ENCODE assay signal across 18 cellular contexts in the genomic region with DNA sequence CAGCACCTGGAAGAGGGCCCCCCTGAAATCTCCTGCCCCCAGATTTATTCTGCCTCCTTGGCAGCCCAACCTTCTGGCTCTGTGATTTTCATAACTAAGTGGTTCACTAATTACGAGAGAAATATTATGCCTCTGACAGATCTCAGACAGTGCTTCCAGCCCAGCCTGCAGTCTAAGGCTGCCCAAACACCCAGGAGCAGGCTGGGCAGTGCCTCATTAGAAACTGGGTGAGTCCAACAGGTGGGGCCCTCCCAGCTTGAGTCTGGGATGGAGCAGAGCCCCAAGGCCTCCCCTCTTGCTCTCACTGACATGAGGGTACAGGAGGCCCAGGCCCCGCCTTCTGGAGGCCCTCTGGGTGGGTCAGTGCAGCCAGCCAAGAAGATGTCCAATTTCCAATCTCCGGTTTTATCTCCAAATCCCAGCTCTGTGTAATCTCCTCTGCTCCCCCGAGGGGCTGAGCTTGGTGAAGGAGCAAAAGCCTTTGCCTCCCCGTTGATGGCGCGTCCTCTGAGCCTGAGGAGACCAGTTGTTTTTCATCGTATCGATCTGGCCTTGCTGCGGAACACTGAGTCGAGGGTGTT. TPM values are rescaled to one million over a fixed set of nuclear protein-coding genes. Genes with fewer than 3 reads are reported as not detected.
DNase-seq lines count a peak whose midpoint lies in the region; ATAC-seq, FAIRE-seq and TF ChIP-seq lines count a peak whose summit lies in the region.
"Had no signal": no experiment of that assay in that cellular context is flagged by ENCODE, and none has a peak within 500 bp of the region (broad histone marks: within the 10 kb centered on the region; RNA-seq: fewer than 3 reads in every experiment).

No MANE protein-coding gene starts in this region.

- H3K36me3 ChIP-seq in mesendoderm (ENCODE audit: control insufficient read depth, insufficient read depth, low read length), result no peaks in the 10 kb centered on the region

- H3K27me3 ChIP-seq in mesendoderm (ENCODE audit: insufficient read depth, low read length, poor library complexity), result no peaks in the 10 kb centered on the region

- no peak overlapping the region for H2BK15ac ChIP-seq in mesendoderm (replicated peaks; ENCODE audit: low read depth)

- H3K4me3 Mint-ChIP-seq in activated naive CD8-positive, alpha-beta T cell treated with anti-CD3 and anti-CD28 coated beads, Interleukin-2, amount 10 ng/mL, durations not matched to agents 7 days and 5 days, result no peak overlapping the region
- no peak overlapping the region for H3K4me3 Mint-ChIP-seq in activated naive CD8-positive, alpha-beta T cell treated with anti-CD3 and anti-CD28 coated beads for 36 hours
- H3K4me3 Mint-ChIP-seq in T-helper 17 cell (no peak overlapping the region), nephron (peak overlapping the region in 1 of 3 experiments; percentile 38)
- H3K4me3 Mint-ChIP-seq: H9 had no signal

- POLR2A ChIA-PET in activated naive CD8-positive, alpha-beta T cell treated with anti-CD3 and anti-CD28 coated beads, Interleukin-2, amount 10 ng/mL, durations not matched to agents 7 days and 5 days (lab: Charles Lee), result no interaction called here

- no peaks in the 10 kb centered on the region for H3K79me1 ChIP-seq in mesendoderm (ENCODE audit: low read length)

- no peak overlapping the region for H4K5ac ChIP-seq in mesendoderm (ENCODE audit: low read length)

- H3K56ac ChIP-seq in mesendoderm (ENCODE audit: low read length), result no peak overlapping the region

- no peak overlapping the region for H4K8ac ChIP-seq in mesendoderm (ENCODE audit: low read depth, low read length)

- H2AK5ac ChIP-seq in mesendoderm (ENCODE audit: low read length), result no peak overlapping the region

- ATAC-seq in activated naive CD8-positive, alpha-beta T cell treated with anti-CD3 and anti-CD28 coated beads, Interleukin-2, amount 10 ng/mL, durations not matched to agents 7 days and 5 days (ENCODE audit: low read depth), result peak; percentile 24
- ATAC-seq in T-helper 17 cell, result no peak
- no peak for ATAC-seq in GM21367 (IDR thresholded peaks at IDR 0.05; ENCODE audit: unreplicated experiment)

- no peak overlapping the region for H3K23ac ChIP-seq in mesendoderm (ENCODE audit: low read length)

- DNase-seq in activated naive CD8-positive, alpha-beta T cell treated with anti-CD3 and anti-CD28 coated beads, Interleukin-2, amount 10 ng/mL, durations not matched to agents 7 days and 5 days, result no peak
- DNase-seq in activated naive CD8-positive, alpha-beta T cell treated with anti-CD3 and anti-CD28 coated beads for 36 hours, result no peak
- DNase-seq in T-helper 17 cell (no peak), RCC 7860 (ENCODE audit: low spot score) (no peak), mesendoderm (no peak)
- DNase-seq: H9, NCI-H1694 treated with DMSO at 0.1 percent for 48 hours, NCI-H2107, NCI-H510A, NCI-H748 treated with DMSO at 0.1 percent for 48 hours, RPMI8226, SHP77 treated with DMSO at 0.1 percent for 48 hours had no signal

- no peaks in the 10 kb centered on the region for H3K9me3 Mint-ChIP-seq in activated naive CD8-positive, alpha-beta T cell treated with anti-CD3 and anti-CD28 coated beads, Interleukin-2, amount 10 ng/mL, durations not matched to agents 7 days and 5 days
- H3K9me3 Mint-ChIP-seq in activated naive CD8-positive, alpha-beta T cell treated with anti-CD3 and anti-CD28 coated beads for 36 hours, result no peaks in the 10 kb centered on the region
- no peaks in the 10 kb centered on the region for H3K9me3 Mint-ChIP-seq in nephron
- H3K9me3 Mint-ChIP-seq: H9 had no signal

- no peak for TF ChIP-seq CTCF in nephron (IDR thresholded peaks at IDR 0.05; ENCODE audit: unreplicated experiment in 3 of 3)

- H3K4me2 ChIP-seq in mesendoderm (ENCODE audit: low read length), result no peak overlapping the region
- H3K4me2 ChIP-seq: KMS-11 had no signal

- no peaks in the 10 kb centered on the region for H3K9me3 ChIP-seq in T-helper 17 cell (ENCODE audit: control insufficient read depth, low read length, poor library complexity, severe bottlenecking)

- no peaks in the 10 kb centered on the region for H3K36me3 Mint-ChIP-seq in activated naive CD8-positive, alpha-beta T cell treated with anti-CD3 and anti-CD28 coated beads, Interleukin-2, amount 10 ng/mL, durations not matched to agents 7 days and 5 days
- H3K36me3 Mint-ChIP-seq in activated naive CD8-positive, alpha-beta T cell treated with anti-CD3 and anti-CD28 coated beads for 36 hours, result no peaks in the 10 kb centered on the region
- H3K36me3 Mint-ChIP-seq in T-helper 17 cell (ENCODE audit: low read depth), result peaks cover 2% of the 10 kb centered on the region
- peaks cover 22% of the 10 kb centered on the region for H3K36me3 Mint-ChIP-seq in nephron (ENCODE audit: low read depth)

- no peaks in the 10 kb centered on the region for H3K4me1 ChIP-seq in mesendoderm (ENCODE audit: control insufficient read depth, low read depth, low read length)

- no peak overlapping the region for H2BK120ac ChIP-seq in mesendoderm (ENCODE audit: low read depth, low read length)

- H2BK5ac ChIP-seq in mesendoderm (ENCODE audit: low read length), result no peak overlapping the region

- no peak overlapping the region for H3K4me3 ChIP-seq in mesendoderm (ENCODE audit: low read length)

- H3K27ac Mint-ChIP-seq in activated naive CD8-positive, alpha-beta T cell treated with anti-CD3 and anti-CD28 coated beads, Interleukin-2, amount 10 ng/mL, durations not matched to agents 7 days and 5 days, result peak overlapping the region; percentile 75
- no peak overlapping the region for H3K27ac Mint-ChIP-seq in activated naive CD8-positive, alpha-beta T cell treated with anti-CD3 and anti-CD28 coated beads for 36 hours
- H3K27ac Mint-ChIP-seq in T-helper 17 cell (peak overlapping the region; percentile 43), nephron (peak overlapping the region in 2 of 3 experiments; percentile 65 to 94)

- peaks cover 17% of the 10 kb centered on the region for H3K27me3 Mint-ChIP-seq in activated naive CD8-positive, alpha-beta T cell treated with anti-CD3 and anti-CD28 coated beads, Interleukin-2, amount 10 ng/mL, durations not matched to agents 7 days and 5 days
- H3K27me3 Mint-ChIP-seq in activated naive CD8-positive, alpha-beta T cell treated with anti-CD3 and anti-CD28 coated beads for 36 hours, result peaks cover 5% of the 10 kb centered on the region
- H3K27me3 Mint-ChIP-seq in T-helper 17 cell, result peaks cover 28% of the 10 kb centered on the region
- H3K27me3 Mint-ChIP-seq in nephron (ENCODE audit: low read depth), result peaks cover 7% of the 10 kb centered on the region

- no peak overlapping the region for H3K27ac ChIP-seq in mesendoderm (ENCODE audit: low read depth, low read length)
- H3K27ac ChIP-seq: HL-60, KMS-11 had no signal

- no peak overlapping the region for H3K4ac ChIP-seq in mesendoderm (ENCODE audit: low read depth, low read length)

- H3K18ac ChIP-seq in mesendoderm (ENCODE audit: low read length), result no peak overlapping the region

- H3K79me2 ChIP-seq in mesendoderm (ENCODE audit: control insufficient read depth, insufficient read depth, low read length), result no peaks in the 10 kb centered on the region

- H3K4me1 Mint-ChIP-seq in activated naive CD8-positive, alpha-beta T cell treated with anti-CD3 and anti-CD28 coated beads, Interleukin-2, amount 10 ng/mL, durations not matched to agents 7 days and 5 days, result peaks cover 10% of the 10 kb centered on the region
- peaks cover 5% of the 10 kb centered on the region for H3K4me1 Mint-ChIP-seq in activated naive CD8-positive, alpha-beta T cell treated with anti-CD3 and anti-CD28 coated beads for 36 hours
- peaks cover 12% of the 10 kb centered on the region for H3K4me1 Mint-ChIP-seq in T-helper 17 cell
- peaks cover 41% of the 10 kb centered on the region for H3K4me1 Mint-ChIP-seq in nephron

- WGBS in mesendoderm (ENCODE audit: extremely low coverage, insufficient coverage, low lambda C conversion rate), result no CpG with 5 or more reads among the region's 11 CpGs

- FAIRE-seq in RCC 7860 (lab: Jason Lieb, UNC), result no peak
- FAIRE-seq: A204.1, G401.6 had no signal

- H3K9ac ChIP-seq in mesendoderm (ENCODE audit: low read length), result no peak overlapping the region
- H3K9ac ChIP-seq: KMS-11 had no signal

RNA-seq across cellular contexts. Expression of a gene that starts 20.1 kb away (rescaled TPM):
- total RNA-seq in activated naive CD8-positive, alpha-beta T cell treated with anti-CD3 and anti-CD28 coated beads, Interleukin-2, amount 10 ng/mL, durations not matched to agents 7 days and 5 days, result 1 to 10 TPM in 1 of 2 experiments, under 1 TPM in 1; 0.77 to 1.4 TPM
- total RNA-seq in activated naive CD8-positive, alpha-beta T cell treated with anti-CD3 and anti-CD28 coated beads for 36 hours, result not detected
- total RNA-seq in T-helper 17 cell, result 10 to 100 TPM in 1 of 2 donors, 1 to 10 TPM in 1; 3.3 to 58.0 TPM
- polyA plus RNA-seq in mesendoderm (2013, experiment 1 of 2), result 0.13 TPM
- 0.15 TPM for polyA plus RNA-seq in mesendoderm (2013, experiment 2 of 2)

RNA-seq across cellular contexts. Expression of a gene that starts 54.0 kb away (rescaled TPM):
- under 1 TPM in 1 of 2 experiments, not detected in 1; 0.11 TPM for total RNA-seq in activated naive CD8-positive, alpha-beta T cell treated with anti-CD3 and anti-CD28 coated beads, Interleukin-2, amount 10 ng/mL, durations not matched to agents 7 days and 5 days
- total RNA-seq in activated naive CD8-positive, alpha-beta T cell treated with anti-CD3 and anti-CD28 coated beads for 36 hours, result under 1 TPM in 1 of 2 experiments, not detected in 1; 0.06 TPM
- total RNA-seq in T-helper 17 cell, result under 1 TPM; 0.05 to 0.18 TPM
- 1.8 TPM for polyA plus RNA-seq in mesendoderm (2013, experiment 1 of 2)
- polyA plus RNA-seq in mesendoderm (2013, experiment 2 of 2), result 1.6 TPM
